Comparison of ENCODE assay signal across 8 cellular contexts in genomic region chr7:94003446-94004023, GRCh38. TPM values are rescaled to one million over a fixed set of nuclear protein-coding genes. Genes with fewer than 3 reads are reported as not detected.
DNase-seq lines count a peak whose midpoint lies in the region; ATAC-seq and TF ChIP-seq lines count a peak whose summit lies in the region.

No MANE protein-coding gene starts in this region.

- no peaks in the 10 kb centered on the region for H3K27me3 ChIP-seq in PC-3 (ENCODE audit: low read length)
- peaks cover 8% of the 10 kb centered on the region for H3K27me3 ChIP-seq in ectodermal cell (ENCODE audit: control insufficient read depth, insufficient read depth, low read length, poor library complexity, severe bottlenecking)

- CTCF ChIA-PET in PC-3 (lab: Charles Lee), result no interaction called here

- peak overlapping the region; percentile 96 for H3K9ac ChIP-seq in PC-3 (ENCODE audit: low read length)

- TSS peak; percentile 81 for BruUV-seq in PC-3 (replicated peaks; lab: Mats Ljungman, UMichigan)

- no peaks in the 10 kb centered on the region for H3F3A ChIP-seq in PC-3 (ENCODE audit: low read length, unreplicated experiment)

- peaks cover 43% of the 10 kb centered on the region for H3K79me2 ChIP-seq in PC-3 (ENCODE audit: low read length)

- no peaks in the 10 kb centered on the region for H3K9me3 ChIP-seq in PC-3 (ENCODE audit: low read length)
- H3K9me3 ChIP-seq in ectodermal cell (ENCODE audit: control insufficient read depth, low read length), result no peaks in the 10 kb centered on the region
- H3K9me3 ChIP-seq in mucosa of descending colon, result no peaks in the 10 kb centered on the region

- peak overlapping the region; percentile 77 for H3K4me3 ChIP-seq in AG09309 (ENCODE audit: control insufficient read depth, low read depth, low read length)
- peak overlapping the region; percentile 99 for H3K4me3 ChIP-seq in PC-3 (ENCODE audit: low read length)
- H3K4me3 ChIP-seq in ectodermal cell (ENCODE audit: insufficient read depth, low read depth, low read length), result peak overlapping the region; percentile 81
- H3K4me3 ChIP-seq in mucosa of descending colon, result peak overlapping the region; percentile 50

- H2AFZ ChIP-seq in PC-3 (ENCODE audit: low read length), result peak overlapping the region; percentile 97

- intact Hi-C loops in PC-3 (cut with micrococcal nuclease) (loop anchor here (1.0 to 2.0 kb wide), 4 partner anchors 83 to 180 kb away; partner anchors contain the start of gene TFPI2), mucosa of descending colon (cut with DNase I, micrococcal nuclease) (loop anchor here in 1 of 2 donors (10.0 kb wide), 1 partner anchor 109 kb away; the partner anchor contains the start of gene TFPI2)

- no peaks in the 10 kb centered on the region for H3K36me3 ChIP-seq in PC-3 (ENCODE audit: low read depth, low read length)
- H3K36me3 ChIP-seq in ectodermal cell (ENCODE audit: control insufficient read depth, insufficient read depth, low read length), result no peaks in the 10 kb centered on the region
- H3K36me3 ChIP-seq in mucosa of descending colon (ENCODE audit: low read depth), result no peaks in the 10 kb centered on the region

- ATAC-seq in GM18519 (IDR thresholded peaks at IDR 0.05; ENCODE audit: low FRiP score, unreplicated experiment) (peak; percentile 31), HG02981 (IDR thresholded peaks at IDR 0.05; ENCODE audit: unreplicated experiment) (peak; percentile 33), PC-3 (peak; percentile 45), mucosa of descending colon (peak; percentile 59)

- H3K4me1 ChIP-seq in PC-3 (ENCODE audit: insufficient read depth, low read length), result peaks cover 19% of the 10 kb centered on the region
- peaks cover 4% of the 10 kb centered on the region for H3K4me1 ChIP-seq in ectodermal cell (ENCODE audit: control insufficient read depth, insufficient read depth, low read length)
- peaks cover 6% of the 10 kb centered on the region for H3K4me1 ChIP-seq in mucosa of descending colon (ENCODE audit: low read depth)

- TF ChIP-seq CTCF in AG09309 (IDR thresholded peaks at IDR 0.05; ENCODE audit: control insufficient read depth, insufficient read depth, low read depth, low read length, missing control alignments) (no peak), PC-3 (conservative IDR thresholded peaks at IDR 0.05; ENCODE audit: low read depth, low read length) (no peak), mucosa of descending colon (IDR thresholded peaks at IDR 0.05) (no peak)

- peak overlapping the region; percentile 64 for H3K27ac ChIP-seq in PC-3 (ENCODE audit: low read length)
- no peak overlapping the region for H3K27ac ChIP-seq in ectodermal cell (ENCODE audit: insufficient read depth, low read depth, low read length, poor library complexity, severe bottlenecking)

- DNase-seq in AG09309 (ENCODE audit: low read depth) (no peak), PC-3 (peak; percentile 26), mucosa of descending colon (peak in 2 of 3 donors; percentile 18 to 22), activated gamma-delta T cell (lab: John Stamatoyannopoulos, UW) (no peak), iPS-NIHi11 (ENCODE audit: low spot score) (no peak)

- H4K20me1 ChIP-seq in PC-3 (ENCODE audit: low read length), result no peaks in the 10 kb centered on the region

- H3K9me2 ChIP-seq in PC-3 (replicated peaks; ENCODE audit: low read length), result no peaks in the 10 kb centered on the region

- H3K4me2 ChIP-seq in PC-3 (ENCODE audit: low read length), result peak overlapping the region; percentile 87

- 16 to 17% methylated on average over 16 of the region's 16 CpGs for WGBS in ectodermal cell, 2 experiments

- POLR2A ChIA-PET in PC-3 (lab: Charles Lee; ENCODE audit: unreplicated experiment), result no interaction called here

RNA-seq across cellular contexts. Expression of gene BET1, which starts 0.6 kb away (rescaled TPM):
- total RNA-seq in PC-3 (2014; rRNA removed) (7.9 and 12.1 TPM in 2 replicates), mucosa of descending colon (10 to 100 TPM; 16.4 to 21.4 (median 18.9) TPM)
- 30.8 TPM for polyA plus RNA-seq in ectodermal cell (2013, experiment 1 of 4)
- polyA plus RNA-seq in ectodermal cell (2013, experiment 2 of 4), result 32.9 TPM
- 30.7 TPM for polyA plus RNA-seq in ectodermal cell (2013, experiment 3 of 4)
- 33.5 TPM for polyA plus RNA-seq in ectodermal cell (2013, experiment 4 of 4)

Comparison
In these comparisons a context has a peak if more than half of its experiments do, and no peak if none do; other contexts are left out.
1. DNase-seq: peak in PC-3 (single experiment) and mucosa of descending colon (2 of 3); none in AG09309 (single experiment), activated gamma-delta T cell (single experiment) and iPS-NIHi11 (single experiment).
2. Peak in every context shown above with its lines, with median percentiles within 50 percentile points of each other: H3K4me3 ChIP-seq and ATAC-seq.